In the genomic region with DNA sequence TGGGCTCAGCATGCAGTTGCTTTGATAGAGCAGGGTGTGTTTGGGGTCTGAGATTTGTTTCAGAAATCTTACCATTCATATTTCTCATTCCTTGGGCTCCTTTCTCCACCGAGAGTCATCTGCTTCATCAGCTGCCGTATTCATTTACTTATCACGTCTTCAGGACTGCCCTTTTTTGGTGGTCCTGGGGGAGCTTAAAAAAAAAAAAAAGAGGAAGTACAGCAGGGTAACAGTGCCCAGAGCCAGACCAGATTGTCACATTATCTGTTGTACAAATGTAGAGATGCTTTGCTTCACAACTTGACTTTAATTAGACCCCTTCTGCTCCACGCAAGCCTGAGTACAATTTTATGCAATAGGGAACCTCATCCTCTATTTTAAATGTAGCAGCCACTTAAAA, we compare ENCODE assay signal across 31 cellular contexts.
DNase-seq lines count a peak whose midpoint lies in the region; ATAC-seq and TF ChIP-seq lines count a peak whose summit lies in the region.
"Had no signal": no experiment of that assay in that cellular context is flagged by ENCODE, and none has a peak within 500 bp of the region (broad histone marks: within the 10 kb centered on the region; RNA-seq: fewer than 3 reads in every experiment).

No MANE protein-coding gene starts in this region.

- peak overlapping the region; percentile 47 for H3K27ac Mint-ChIP-seq in stimulated activated memory B cell treated with anti-CD40 and anti-IgM and Interleukin-4, amounts not matched to agents 10 μg/mL and 1 μg/mL and 100 μg/mL, for 72 hours
- H3K27ac Mint-ChIP-seq: IgD-negative memory B cell; stimulated activated naive CD8-positive, alpha-beta T cell treated with anti-CD3 and anti-CD28 coated beads, Interleukin-15, Interleukin-2, amounts not matched to agents 100 ng/mL and 50 ng/mL, for 24 hours had no signal

- peak; percentile 71 for DNase-seq in OCI-M1 (lab: John Stamatoyannopoulos, UW)
- no peak for DNase-seq in dorsolateral prefrontal cortex
- no peak for DNase-seq in NCI-H1436 treated with DMSO at 0.1 percent for 48 hours (lab: John Stamatoyannopoulos, UW)
- DNase-seq in SW 1271 (lab: John Stamatoyannopoulos, UW): no peak
- no peak for DNase-seq in activated T-cell treated with anti-CD3 and anti-CD28 coated beads, Interleukin-2, amount 50 U/mL, for 48 hours
- DNase-seq: activated CD4-positive, alpha-beta T cell treated with anti-CD3 and anti-CD28 coated beads, Interleukin-2, amount 50 U/mL, for 48 hours; activated CD4-positive, CD25-positive, alpha-beta regulatory T cell treated with anti-CD3 and anti-CD28 coated beads, Interleukin-2, amount 50 U/mL, for 72 hours; activated naive CD4-positive, alpha-beta T cell; body of pancreas; cerebellar nuclear complex; COR-L47; DMS79; GDM1; hypothalamus; left cardiac atrium; NCI-H1092 treated with DMSO at 0.1 percent for 48 hours; NCI-H187; NCI-H510A treated with DMSO at 0.1 percent for 48 hours; pancreas; retina; RPMI8226 had no signal

- peak; percentile 41 for ATAC-seq in GM18868 (IDR thresholded peaks at IDR 0.05; ENCODE audit: unreplicated experiment)
- ATAC-seq in stimulated activated memory B cell treated with anti-CD40 and anti-IgM and Interleukin-4, amounts not matched to agents 10 μg/mL and 1 μg/mL and 100 μg/mL, for 72 hours: peak; percentile 57
- ATAC-seq: body of pancreas, HCT116, left cardiac atrium, pancreas had no signal

- H3K27ac ChIP-seq in dorsolateral prefrontal cortex: peak overlapping the region; percentile 9 to 96 (median 75)
- H3K27ac ChIP-seq: body of pancreas, C4-2B, pancreas, SJSA1, skin epidermis, vagina had no signal

- H3K36me3 Mint-ChIP-seq in stimulated activated memory B cell treated with anti-CD40 and anti-IgM and Interleukin-4, amounts not matched to agents 10 μg/mL and 1 μg/mL and 100 μg/mL, for 72 hours: no peaks in the 10 kb centered on the region

- no peaks in the 10 kb centered on the region for H3K27me3 Mint-ChIP-seq in stimulated activated memory B cell treated with anti-CD40 and anti-IgM and Interleukin-4, amounts not matched to agents 10 μg/mL and 1 μg/mL and 100 μg/mL, for 72 hours
- H3K27me3 Mint-ChIP-seq: IgD-negative memory B cell had no signal

- no peak overlapping the region for H3K4me3 ChIP-seq in dorsolateral prefrontal cortex
- H3K4me3 ChIP-seq: body of pancreas, pancreas, SJSA1, skin epidermis, vagina had no signal

- no peaks in the 10 kb centered on the region for H3K27me3 ChIP-seq in dorsolateral prefrontal cortex
- H3K27me3 ChIP-seq: body of pancreas, pancreas, SJSA1, vagina had no signal

- no peaks in the 10 kb centered on the region for H3K9me3 Mint-ChIP-seq in stimulated activated memory B cell treated with anti-CD40 and anti-IgM and Interleukin-4, amounts not matched to agents 10 μg/mL and 1 μg/mL and 100 μg/mL, for 72 hours
- H3K9me3 Mint-ChIP-seq: IgD-negative memory B cell; neural crest cell; stimulated activated naive CD8-positive, alpha-beta T cell treated with anti-CD3 and anti-CD28 coated beads, Interleukin-15, Interleukin-2, amounts not matched to agents 100 ng/mL and 50 ng/mL, for 24 hours had no signal

- intact Hi-C loops in dorsolateral prefrontal cortex (cut with DNase I): loop anchor here in 1 of 2 donors (5.0 kb wide), 1 partner anchor 33 kb away; no protein-coding TSS in a partner anchor

- peaks cover 13% of the 10 kb centered on the region for H3K4me1 Mint-ChIP-seq in stimulated activated memory B cell treated with anti-CD40 and anti-IgM and Interleukin-4, amounts not matched to agents 10 μg/mL and 1 μg/mL and 100 μg/mL, for 72 hours
- H3K4me1 Mint-ChIP-seq: neural crest cell had no signal

- no peak for TF ChIP-seq CTCF in dorsolateral prefrontal cortex (IDR thresholded peaks at IDR 0.05 in 54 of 56, conservative IDR thresholded peaks at IDR 0.05 in 2 of 56; ENCODE audit: low read depth in 1 of 56, partially characterized antibody in 56 of 56)

- no peak overlapping the region for H3K4me3 Mint-ChIP-seq in stimulated activated memory B cell treated with anti-CD40 and anti-IgM and Interleukin-4, amounts not matched to agents 10 μg/mL and 1 μg/mL and 100 μg/mL, for 72 hours
- H3K4me3 Mint-ChIP-seq: IgD-negative memory B cell; neural crest cell; stimulated activated naive CD8-positive, alpha-beta T cell treated with anti-CD3 and anti-CD28 coated beads, Interleukin-15, Interleukin-2, amounts not matched to agents 100 ng/mL and 50 ng/mL, for 24 hours had no signal
